ENCODE assay signal across 1 cellular context in genomic region chr1:172532700-172533510, GRCh38.
TF ChIP-seq lines count a peak whose summit lies in the region.

Gene SUCO (plus strand): TSS chr1:172533150. CDS start chr1:172533436, 286 bp downstream.

TF ChIP-seq in HepG2, 621 proteins besides CTCF, POLR2A, EP300 and RAD21 (continued from another document):
- TF ChIP-seq MTF2 (CRISPR knock-in tag; IDR thresholded peaks at IDR 0.05; ENCODE audit: borderline replicate concordance) (no peak; the same call in 1 of the 2 replicates), TOE1 (CRISPR knock-in tag; IDR thresholded peaks at IDR 0.05) (no peak), BRF2 (CRISPR knock-in tag; IDR thresholded peaks at IDR 0.05) (no peak), ZNF354B (CRISPR knock-in tag; IDR thresholded peaks at IDR 0.05) (no peak), XRCC5 (optimal IDR thresholded peaks at IDR 0.05; ENCODE audit: low read length) (no peak), STAT6 (CRISPR knock-in tag; IDR thresholded peaks at IDR 0.05; ENCODE audit: borderline replicate concordance) (no peak), HOXD1 (CRISPR knock-in tag; IDR thresholded peaks at IDR 0.05) (no peak; the same call in 1 of the 2 replicates), ZNF513 (CRISPR knock-in tag; conservative IDR thresholded peaks at IDR 0.05) (no peak), ZNF724P (CRISPR knock-in tag; IDR thresholded peaks at IDR 0.05; ENCODE audit: borderline replicate concordance) (peak; percentile 82; the same call in 1 of the 2 replicates), MXI1 (IDR thresholded peaks at IDR 0.05; ENCODE audit: borderline replicate concordance, low read depth, low read length) (peak; percentile 23; the same call in 1 of the 3 replicates), MAFG (CRISPR knock-in tag; IDR thresholded peaks at IDR 0.05) (no peak), SALL2 (CRISPR knock-in tag; IDR thresholded peaks at IDR 0.05) (no peak; the same call in 1 of the 2 replicates), ZNF335 (CRISPR knock-in tag; IDR thresholded peaks at IDR 0.05) (no peak), NR2F6 (IDR thresholded peaks at IDR 0.05) (no peak), NR2F6 (CRISPR knock-in tag; IDR thresholded peaks at IDR 0.05) (peak; percentile 18; the same call in 1 of the 2 replicates), ZNF788 (CRISPR knock-in tag; IDR thresholded peaks at IDR 0.05; ENCODE audit: borderline replicate concordance) (no peak; the same call in 1 of the 2 replicates), GTF2F1 (IDR thresholded peaks at IDR 0.05; ENCODE audit: low read length) (no peak), MXD3 (CRISPR knock-in tag; IDR thresholded peaks at IDR 0.05) (peak; percentile 57; the same call in 1 of the 2 replicates), ESRRA (CRISPR knock-in tag; IDR thresholded peaks at IDR 0.05; ENCODE audit: low read depth) (peak; percentile 43; the same call in 1 of the 2 replicates), PRDM4 (CRISPR knock-in tag; IDR thresholded peaks at IDR 0.05; ENCODE audit: borderline replicate concordance) (no peak), MEIS2 (CRISPR knock-in tag; IDR thresholded peaks at IDR 0.05) (peak; percentile 67; the same call in 1 of the 2 replicates), ZBTB7B (CRISPR knock-in tag; IDR thresholded peaks at IDR 0.05) (no peak; the same call in 1 of the 2 replicates), ZNF83 (CRISPR knock-in tag; IDR thresholded peaks at IDR 0.05; ENCODE audit: borderline replicate concordance) (no peak; the same call in 1 of the 2 replicates)
TF ChIP-seq in HepG2: peak in this region for 203.
